In the genomic region with DNA sequence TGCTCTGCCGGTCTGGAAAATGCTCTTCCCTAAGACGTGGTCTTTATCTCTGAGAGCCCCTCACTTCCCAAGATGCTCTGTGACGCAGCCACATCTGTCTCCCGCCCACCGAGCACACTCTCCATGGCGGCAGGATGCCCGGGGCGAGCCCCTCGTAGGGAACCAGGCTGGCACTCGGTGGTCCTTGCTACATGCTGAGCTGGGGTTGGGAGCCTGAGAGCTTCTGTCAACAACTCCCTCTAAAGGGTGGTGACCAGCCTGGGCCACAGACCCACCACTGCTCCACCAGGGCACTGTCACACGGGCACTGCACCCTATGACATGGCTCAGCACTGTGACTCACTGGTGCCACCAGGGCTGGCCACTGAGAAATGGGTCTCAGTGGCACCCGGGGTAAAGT, we compare ENCODE assay signal across 1 cellular context.
TF ChIP-seq lines count a peak whose summit lies in the region.

No MANE protein-coding gene starts in this region.

TF ChIP-seq in IMR-90, 13 proteins besides CTCF, POLR2A, EP300 and RAD21:
- TF ChIP-seq MXI1 (IDR thresholded peaks at IDR 0.05; ENCODE audit: borderline replicate concordance, low read depth, low read length): no peak
- TF ChIP-seq BHLHE40 (IDR thresholded peaks at IDR 0.05; ENCODE audit: low read depth, low read length): no peak
- TF ChIP-seq, protein P1, sequence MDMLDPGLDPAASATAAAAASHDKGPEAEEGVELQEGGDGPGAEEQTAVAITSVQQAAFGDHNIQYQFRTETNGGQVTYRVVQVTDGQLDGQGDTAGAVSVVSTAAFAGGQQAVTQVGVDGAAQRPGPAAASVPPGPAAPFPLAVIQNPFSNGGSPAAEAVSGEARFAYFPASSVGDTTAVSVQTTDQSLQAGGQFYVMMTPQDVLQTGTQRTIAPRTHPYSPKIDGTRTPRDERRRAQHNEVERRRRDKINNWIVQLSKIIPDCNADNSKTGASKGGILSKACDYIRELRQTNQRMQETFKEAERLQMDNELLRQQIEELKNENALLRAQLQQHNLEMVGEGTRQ (IDR thresholded peaks at IDR 0.05; ENCODE audit: low read depth, low read length): no peak
- no peak for TF ChIP-seq CEBPB (IDR thresholded peaks at IDR 0.05; ENCODE audit: low read depth, low read length)
- TF ChIP-seq CHD1 (IDR thresholded peaks at IDR 0.05; ENCODE audit: low read depth, low read length): no peak
- no peak for TF ChIP-seq RFX5 (IDR thresholded peaks at IDR 0.05; ENCODE audit: low read depth, low read length)
